ENCODE assay signal across 12 cellular contexts in genomic region chr6:42877695-42878094, GRCh38. TPM values are rescaled to one million over a fixed set of nuclear protein-coding genes. Genes with fewer than 3 reads are reported as not detected.
DNase-seq lines count a peak whose midpoint lies in the region; ATAC-seq, FAIRE-seq and TF ChIP-seq lines count a peak whose summit lies in the region.
"Had no signal": no experiment of that assay in that cellular context is flagged by ENCODE, and none has a peak within 500 bp of the region (broad histone marks: within the 10 kb centered on the region; RNA-seq: fewer than 3 reads in every experiment).

No MANE protein-coding gene starts in this region.

- no peak overlapping the region for H2BK12ac ChIP-seq in H1 (ENCODE audit: low read depth, low read length)

- no peak for TF ChIP-seq RAD21 in H1 (IDR thresholded peaks at IDR 0.05 in 1 of 2, conservative IDR thresholded peaks at IDR 0.05 in 1 of 2; ENCODE audit: low read depth in 2 of 2, low read length in 2 of 2)

- peak overlapping the region in 5 of 7 donors; percentile 18 to 60 (median 44) for H3K4me3 Mint-ChIP-seq in CD8-positive, alpha-beta memory T cell
- peak overlapping the region; percentile 33 for H3K4me3 Mint-ChIP-seq in osteocyte (ENCODE audit: unreplicated experiment)

- no peak overlapping the region for H2BK5ac ChIP-seq in H1 (ENCODE audit: low read depth, low read length)

- H3K23ac ChIP-seq in H1 (ENCODE audit: insufficient read length) = no peak overlapping the region

- no peak overlapping the region for H3K14ac ChIP-seq in H1 (ENCODE audit: insufficient read length)

- ATAC-seq in GM19452 (IDR thresholded peaks at IDR 0.05; ENCODE audit: unreplicated experiment) = no peak
- ATAC-seq in HG02610 (IDR thresholded peaks at IDR 0.05; ENCODE audit: unreplicated experiment) = no peak
- ATAC-seq: stimulated activated naive B cell treated with anti-CD40 and anti-IgM and Interleukin-4, amounts not matched to agents 10 μg/mL and 1 μg/mL and 100 μg/mL, for 72 hours had no signal

- no peak for TF ChIP-seq POLR2A in H1 (IDR thresholded peaks at IDR 0.05; ENCODE audit: control extremely low read depth in 1 of 2, low read depth in 2 of 2, low read length in 2 of 2)

- H4K20me1 ChIP-seq in OCI-LY1 (ENCODE audit: insufficient read depth, low read length) (no peaks in the 10 kb centered on the region), H1 (replicated peaks in 1 of 2; ENCODE audit: control insufficient read depth in 1 of 2, insufficient read depth in 2 of 2, low read length in 2 of 2) (no peaks in the 10 kb centered on the region)

- peaks cover 12% of the 10 kb centered on the region for H3K4me1 ChIP-seq in CD8-positive, alpha-beta memory T cell (ENCODE audit: insufficient read depth, low read length)
- H3K4me1 ChIP-seq in OCI-LY1 (ENCODE audit: insufficient read depth, low read length, severe bottlenecking) (peaks cover 30% of the 10 kb centered on the region), H1 (replicated peaks in 1 of 4; ENCODE audit: control insufficient read depth in 3 of 4, insufficient read depth in 4 of 4, low read length in 3 of 4) (no peaks in the 10 kb centered on the region)

- H3K27me3 Mint-ChIP-seq in CD8-positive, alpha-beta memory T cell = no peaks in the 10 kb centered on the region
- H3K27me3 Mint-ChIP-seq in osteocyte (ENCODE audit: unreplicated experiment) = no peaks in the 10 kb centered on the region
- H3K27me3 Mint-ChIP-seq: stimulated activated naive B cell treated with anti-CD40 and anti-IgM and Interleukin-4, amounts not matched to agents 10 μg/mL and 1 μg/mL and 100 μg/mL, for 72 hours had no signal

- no peak overlapping the region for H3K27ac ChIP-seq in CD8-positive, alpha-beta memory T cell (ENCODE audit: low read depth, low read length)
- H3K27ac ChIP-seq in OCI-LY1 (ENCODE audit: low read depth, low read length, poor library complexity, severe bottlenecking) = peak overlapping the region; percentile 69
- no peak overlapping the region for H3K27ac ChIP-seq in H1 (ENCODE audit: low read depth, low read length)

- POLR2A ChIA-PET in CD8-positive, alpha-beta memory T cell (lab: Charles Lee) = interaction anchor here (2.4 kb wide), 1 partner anchor 151 kb away, joined by 16 read pairs; no protein-coding TSS in a partner anchor
- POLR2A ChIA-PET in H1 (lab: Charles Lee; ENCODE audit: partially characterized antibody) = interaction anchor here (0.8 to 7.2 kb wide), 7 partner anchors 13 to 173 kb away, joined by 3 to 130 read pairs (median 6); partner anchors contain the start of gene TBCC

- FAIRE-seq in H1 (lab: Jason Lieb, UNC) = no peak
- FAIRE-seq: GM12892, RCC 7860 had no signal

- no peaks in the 10 kb centered on the region for H3K9me2 ChIP-seq in OCI-LY1 (ENCODE audit: low read depth, low read length)

- no peaks in the 10 kb centered on the region for H3K79me1 ChIP-seq in H1 (ENCODE audit: low read depth, low read length)

- no peaks in the 10 kb centered on the region for H3K9me3 Mint-ChIP-seq in CD8-positive, alpha-beta memory T cell
- no peaks in the 10 kb centered on the region for H3K9me3 Mint-ChIP-seq in osteocyte (ENCODE audit: unreplicated experiment)
- H3K9me3 Mint-ChIP-seq: stimulated activated naive B cell treated with anti-CD40 and anti-IgM and Interleukin-4, amounts not matched to agents 10 μg/mL and 1 μg/mL and 100 μg/mL, for 72 hours had no signal

- H3K4me3 ChIP-seq in CD8-positive, alpha-beta memory T cell (ENCODE audit: low read length) = no peak overlapping the region
- H3K4me3 ChIP-seq in OCI-LY1 (ENCODE audit: low read depth, low read length, poor library complexity, severe bottlenecking) (no peak overlapping the region), H1 (ENCODE audit: extremely low read depth in 1 of 4, insufficient read depth in 2 of 4, low read depth in 3 of 4, low read length in 4 of 4) (no peak overlapping the region)

- no peaks in the 10 kb centered on the region for H3K27me3 ChIP-seq in CD8-positive, alpha-beta memory T cell (ENCODE audit: insufficient read depth, low read length, poor library complexity, severe bottlenecking)
- H3K27me3 ChIP-seq in OCI-LY1 (ENCODE audit: insufficient read depth, low read length) (no peaks in the 10 kb centered on the region), H1 (replicated peaks in 1 of 4; ENCODE audit: control insufficient read depth in 3 of 4, extremely low read depth in 1 of 4, insufficient read depth in 3 of 4, low read length in 3 of 4) (no peaks in the 10 kb centered on the region)

- no peak overlapping the region for H3K9ac ChIP-seq in OCI-LY1 (ENCODE audit: low read length)
- no peak overlapping the region for H3K9ac ChIP-seq in H1 (replicated peaks in 1 of 4; ENCODE audit: extremely low read depth in 1 of 4, low read depth in 3 of 4, low read length in 3 of 4)

- no peak for DNase-seq in CD8-positive, alpha-beta memory T cell
- no peak for DNase-seq in H1 (ENCODE audit: low read depth in 1 of 2, low spot score in 2 of 2)
- no peak for DNase-seq in osteocyte (ENCODE audit: extremely low spot score, unreplicated experiment)
- DNase-seq in A172 (ENCODE audit: low spot score) = no peak
- no peak for DNase-seq in cardiac septum (ENCODE audit: low spot score)
- DNase-seq: stimulated activated naive B cell treated with anti-CD40 and anti-IgM and Interleukin-4, amounts not matched to agents 10 μg/mL and 1 μg/mL and 100 μg/mL, for 72 hours had no signal

- H2BK120ac ChIP-seq in H1 (replicated peaks; ENCODE audit: low read depth, low read length) = peak overlapping the region; percentile 54

- H2BK15ac ChIP-seq in H1 (ENCODE audit: low read length) = no peak overlapping the region

- no peak overlapping the region for H2AK5ac ChIP-seq in H1 (ENCODE audit: low read depth, low read length)

- no peaks in the 10 kb centered on the region; the same call in 1 of the 2 replicates for H3K23me2 ChIP-seq in H1 (ENCODE audit: low read depth, low read length)

- peaks cover 17 to 25% (median 24%) of the 10 kb centered on the region in 3 donors for H3K4me1 Mint-ChIP-seq in CD8-positive, alpha-beta memory T cell
- H3K4me1 Mint-ChIP-seq in osteocyte (ENCODE audit: unreplicated experiment) = peaks cover 20% of the 10 kb centered on the region

- peak overlapping the region; percentile 4; the same call in 1 of the 2 replicates for H2BK20ac ChIP-seq in H1 (ENCODE audit: low read length)

- 88% methylated on average over 3 of the region's 3 CpGs; no CpG with 5 or more reads in 1 of the 2 experiments for WGBS in H1 (ENCODE audit: extremely low coverage in 1 of 2, insufficient coverage in 1 of 2, insufficient read length in 1 of 2, insufficient replicate concordance in 2 of 2, low coverage in 1 of 2, low lambda C conversion rate in 2 of 2, missing lambda C conversion rate in 1 of 2), 2 experiments

- H3K36me3 ChIP-seq in CD8-positive, alpha-beta memory T cell (ENCODE audit: insufficient read depth, low read length) = no peaks in the 10 kb centered on the region
- peaks cover 19% of the 10 kb centered on the region for H3K36me3 ChIP-seq in OCI-LY1 (ENCODE audit: insufficient read depth, low read length)
- H3K36me3 ChIP-seq in H1 (ENCODE audit: control insufficient read depth in 2 of 4, insufficient read depth in 4 of 4, low read length in 3 of 4) = peaks cover 0 to 11% (median 7%) of the 10 kb centered on the region in 4 experiments; a peak in 4 of 8 replicates

- H4K8ac ChIP-seq in H1 (ENCODE audit: extremely low read depth, insufficient read depth, low read length) = no peak overlapping the region; the same call in 1 of the 2 replicates

- H3K4me2 ChIP-seq in OCI-LY1 (ENCODE audit: low read length) (no peak overlapping the region), H1 (ENCODE audit: insufficient read depth in 1 of 2, low read depth in 2 of 2, low read length in 2 of 2) (no peak overlapping the region)

- no peak overlapping the region for H4K5ac ChIP-seq in H1 (ENCODE audit: insufficient read length, low read depth, low read length)

- intact Hi-C loops in cardiac septum (cut with DNase I) = loop anchor here (2.0 to 5.0 kb wide), 4 partner anchors 95 to 217 kb away; partner anchors contain the start of genes BICRAL and TBCC

- H3K9me3 ChIP-seq in CD8-positive, alpha-beta memory T cell (ENCODE audit: low read length) = no peaks in the 10 kb centered on the region
- H3K9me3 ChIP-seq in OCI-LY1 (ENCODE audit: low read length) (no peaks in the 10 kb centered on the region), H1 (ENCODE audit: insufficient read depth in 2 of 2, low read depth in 1 of 2, low read length in 1 of 2) (no peaks in the 10 kb centered on the region)

- H2AFZ ChIP-seq in OCI-LY1 (ENCODE audit: low read length) (peak overlapping the region; percentile 60), H1 (ENCODE audit: low read length) (no peak overlapping the region)

- no peak for TF ChIP-seq EP300 in H1 (IDR thresholded peaks at IDR 0.05; ENCODE audit: borderline replicate concordance in 1 of 2, low read depth in 2 of 2, low read length in 2 of 2)

- peak overlapping the region; percentile 73 for H4K91ac ChIP-seq in H1 (replicated peaks; ENCODE audit: insufficient read length, low read length)

- CTCF ChIA-PET in CD8-positive, alpha-beta memory T cell (lab: Charles Lee) = interaction anchor here (0.8 to 4.0 kb wide), 4 partner anchors 13 to 227 kb away, joined by 3 to 43 read pairs (median 3); a partner anchor contains a TSS
- CTCF ChIA-PET in H1 (lab: Charles Lee; ENCODE audit: partially characterized antibody) = interaction anchor here (0.8 to 6.3 kb wide), 12 partner anchors 9 to 418 kb away, joined by 3 to 39 read pairs (median 4); partner anchors contain the start of gene TBCC

- no peak overlapping the region for H3K56ac ChIP-seq in H1 (replicated peaks; ENCODE audit: insufficient read length, low read depth, low read length)

- peaks cover 0 to 23% (median 0%) of the 10 kb centered on the region in 3 donors for H3K36me3 Mint-ChIP-seq in CD8-positive, alpha-beta memory T cell
- no peaks in the 10 kb centered on the region for H3K36me3 Mint-ChIP-seq in osteocyte (ENCODE audit: unreplicated experiment)

- H3K79me2 ChIP-seq in OCI-LY1 (ENCODE audit: insufficient read depth, low read length) (peaks cover 21% of the 10 kb centered on the region), H1 (ENCODE audit: control insufficient read depth in 1 of 2, insufficient read depth in 2 of 2, low read length in 2 of 2) (peaks cover 0 to 27% of the 10 kb centered on the region in 2 experiments; a peak in 2 of 4 replicates)

- H3F3A ChIP-seq in OCI-LY1 (ENCODE audit: insufficient read depth, low read length) = peaks cover 3% of the 10 kb centered on the region; the same call in 1 of the 2 replicates

- no peak for TF ChIP-seq CTCF in OCI-LY1 (IDR thresholded peaks at IDR 0.05; ENCODE audit: low read length)
- TF ChIP-seq CTCF in H1 (IDR thresholded peaks at IDR 0.05; ENCODE audit: control extremely low read depth in 1 of 3, insufficient read depth in 1 of 3, low read depth in 1 of 3, low read length in 3 of 3) = no peak
- no peak for TF ChIP-seq CTCF in osteocyte (IDR thresholded peaks at IDR 0.05)

- H3K4ac ChIP-seq in H1 (replicated peaks; ENCODE audit: insufficient read length, low read depth, low read length) = peak overlapping the region; percentile 69

- no peak overlapping the region for H3K18ac ChIP-seq in H1 (ENCODE audit: extremely low read depth, low read length)

- peak overlapping the region in 4 of 8 donors; percentile 27 to 84 (median 54) for H3K27ac Mint-ChIP-seq in CD8-positive, alpha-beta memory T cell
- H3K27ac Mint-ChIP-seq in osteocyte (ENCODE audit: unreplicated experiment) = peak overlapping the region; percentile 76

RNA-seq across cellular contexts. Expression of gene RPL7L1, which starts 1.7 kb away (rescaled TPM):
- total RNA-seq in CD8-positive, alpha-beta memory T cell = 100 to 1,000 TPM; 199 to 200 TPM
- 95.0 TPM for polyA plus RNA-seq in CD8-positive, alpha-beta memory T cell
- 112 and 117 TPM in 2 replicates for total RNA-seq in H1 (2021; fragmentation: NEBNext Ultra II Directional; extraction: Animal tissue kit (Norgen Biotek cat#: 25700))
- 29.3 and 31.0 TPM in 2 replicates for polyA plus RNA-seq in H1 (2011; rRNA removed)
- polyA plus RNA-seq in H1 (2011; cell fraction: cytosol; rRNA removed) = 37.7 TPM
- 25.4 TPM for polyA plus RNA-seq in H1 (2011; cell fraction: nucleus; rRNA removed)
- polyA plus RNA-seq in H1 (2012, experiment 1 of 2) = 71.5 to 104 TPM (median 83.2 TPM) in 4 replicates
- polyA plus RNA-seq in H1 (2012, experiment 2 of 2) = 23.5 TPM
- polyA plus RNA-seq in H1 (2013, experiment 1 of 2) = 74.0 TPM
- polyA plus RNA-seq in H1 (2013, experiment 2 of 2) = 70.7 TPM
- polyA minus RNA-seq in H1 (2011; rRNA and poly(A)+ RNA removed) = 51.0 and 54.5 TPM in 2 replicates
- polyA minus RNA-seq in H1 (2011; cell fraction: cytosol; rRNA and poly(A)+ RNA removed) = 33.8 TPM
- polyA minus RNA-seq in H1 (2011; cell fraction: nucleus; rRNA and poly(A)+ RNA removed) = 60.4 TPM
- total RNA-seq in osteocyte (77.4 and 80.5 TPM in 2 replicates), cardiac septum (46.9 TPM)
- total RNA-seq in A172 (2014; rRNA removed; shearing (Covaris generic)) = 104 and 108 TPM in 2 replicates

RNA-seq across cellular contexts. Expression of gene PTCRA, which starts 38.2 kb away (rescaled TPM):
- total RNA-seq in CD8-positive, alpha-beta memory T cell = not detected
- polyA plus RNA-seq in CD8-positive, alpha-beta memory T cell = not detected
- total RNA-seq in H1 (2021; fragmentation: NEBNext Ultra II Directional; extraction: Animal tissue kit (Norgen Biotek cat#: 25700)) = not detected in 2 replicates
- polyA plus RNA-seq in H1 (2011; rRNA removed) = not detected in 2 replicates
- not detected for polyA plus RNA-seq in H1 (2011; cell fraction: cytosol; rRNA removed)
- polyA plus RNA-seq in H1 (2011; cell fraction: nucleus; rRNA removed) = not detected
- polyA plus RNA-seq in H1 (2012, experiment 1 of 2) = not detected in 4 replicates
- polyA plus RNA-seq in H1 (2012, experiment 2 of 2) = not detected
- not detected for polyA plus RNA-seq in H1 (2013, experiment 1 of 2)
- polyA plus RNA-seq in H1 (2013, experiment 2 of 2) = not detected
- polyA minus RNA-seq in H1 (2011; rRNA and poly(A)+ RNA removed) = not detected in 2 replicates
- not detected for polyA minus RNA-seq in H1 (2011; cell fraction: cytosol; rRNA and poly(A)+ RNA removed)
- not detected for polyA minus RNA-seq in H1 (2011; cell fraction: nucleus; rRNA and poly(A)+ RNA removed)
- total RNA-seq in osteocyte (not detected in 2 replicates), cardiac septum (not detected)
- not detected in 2 replicates for total RNA-seq in A172 (2014; rRNA removed; shearing (Covaris generic))
- total RNA-seq: cerebellum had no signal

RNA-seq across cellular contexts. Expression of gene CNPY3, which starts 51.6 kb away (rescaled TPM):
- total RNA-seq in CD8-positive, alpha-beta memory T cell = 10 to 100 TPM; 53.1 to 55.8 TPM
- polyA plus RNA-seq in CD8-positive, alpha-beta memory T cell = 122 TPM
- total RNA-seq in H1 (2021; fragmentation: NEBNext Ultra II Directional; extraction: Animal tissue kit (Norgen Biotek cat#: 25700)) = 64.5 and 67.9 TPM in 2 replicates
- 49.6 and 64.1 TPM in 2 replicates for polyA plus RNA-seq in H1 (2011; rRNA removed)
- 60.8 TPM for polyA plus RNA-seq in H1 (2011; cell fraction: cytosol; rRNA removed)
- polyA plus RNA-seq in H1 (2011; cell fraction: nucleus; rRNA removed) = 51.3 TPM
- 61.8 to 73.0 TPM (median 65.9 TPM) in 4 replicates for polyA plus RNA-seq in H1 (2012, experiment 1 of 2)
- 69.9 TPM for polyA plus RNA-seq in H1 (2012, experiment 2 of 2)
- polyA plus RNA-seq in H1 (2013, experiment 1 of 2) = 65.9 TPM
- polyA plus RNA-seq in H1 (2013, experiment 2 of 2) = 80.1 TPM
- polyA minus RNA-seq in H1 (2011; rRNA and poly(A)+ RNA removed) = 26.1 and 34.2 TPM in 2 replicates
- polyA minus RNA-seq in H1 (2011; cell fraction: cytosol; rRNA and poly(A)+ RNA removed) = 27.1 TPM
- 16.9 TPM for polyA minus RNA-seq in H1 (2011; cell fraction: nucleus; rRNA and poly(A)+ RNA removed)
- total RNA-seq in osteocyte = 69.0 and 73.6 TPM in 2 replicates
- total RNA-seq in A172 (2014; rRNA removed; shearing (Covaris generic)) = 33.8 and 36.3 TPM in 2 replicates
- 19.8 TPM for total RNA-seq in cardiac septum
